Comparison of ENCODE assay signal across 11 cellular contexts in the genomic region with DNA sequence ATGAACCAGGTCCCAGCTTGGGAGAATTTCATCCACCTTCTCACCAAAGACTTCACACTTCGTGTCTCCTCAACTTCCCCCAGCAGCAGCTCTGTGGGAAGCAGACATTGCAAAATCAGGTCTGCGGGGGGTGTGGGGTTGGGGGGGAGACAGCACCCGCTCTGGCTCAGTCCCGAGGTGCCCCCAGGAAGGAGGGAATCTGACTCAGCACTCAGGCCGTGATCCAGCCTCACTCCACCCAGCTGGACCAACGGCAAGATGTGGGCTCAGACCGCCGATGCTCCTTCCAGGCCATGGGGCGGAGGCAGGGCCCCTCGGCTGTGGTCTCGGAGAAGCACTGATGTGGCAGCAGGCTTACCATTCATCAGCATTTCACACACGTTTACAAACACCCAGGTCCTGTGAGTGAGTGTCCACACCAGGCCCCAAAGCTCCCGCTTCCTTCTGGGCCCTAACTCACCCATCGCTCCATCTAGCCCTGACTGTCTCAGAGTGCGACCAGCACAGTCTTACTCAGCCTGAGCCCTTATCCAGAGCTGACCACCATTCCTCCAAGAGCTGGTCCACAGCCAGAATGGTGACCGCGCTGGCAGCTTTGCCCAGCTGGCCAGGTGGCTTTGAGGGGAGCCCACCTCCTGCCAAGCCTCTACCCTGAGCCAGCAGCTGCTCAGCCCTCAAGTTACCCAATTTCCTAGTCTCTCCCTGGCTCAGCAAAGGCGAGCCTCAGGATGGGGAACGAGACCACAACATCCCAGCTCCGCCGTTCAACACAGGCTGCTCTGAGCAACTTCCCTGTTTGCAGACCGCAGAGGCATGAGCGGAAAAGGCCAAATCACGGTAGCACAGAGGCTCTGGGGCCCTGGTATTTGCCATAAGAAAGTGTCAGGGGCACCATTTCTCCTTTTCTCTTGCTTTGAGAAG. TPM values are rescaled to one million over a fixed set of nuclear protein-coding genes. Genes with fewer than 3 reads are reported as not detected.
DNase-seq lines count a peak whose midpoint lies in the region; ATAC-seq and TF ChIP-seq lines count a peak whose summit lies in the region.
"Had no signal": no experiment of that assay in that cellular context is flagged by ENCODE, and none has a peak within 500 bp of the region (broad histone marks: within the 10 kb centered on the region; RNA-seq: fewer than 3 reads in every experiment).

No MANE protein-coding gene starts in this region.

- ATAC-seq in T-helper 17 cell, result peak; percentile 46
- ATAC-seq: stimulated activated naive CD8-positive, alpha-beta T cell treated with anti-CD3 and anti-CD28 coated beads, Interleukin-15, amount 100 ng/mL, for 72 hours had no signal

- H3K27ac Mint-ChIP-seq in T-helper 17 cell, result no peak overlapping the region
- no peak overlapping the region for H3K27ac Mint-ChIP-seq in Caco-2 (ENCODE audit: unreplicated experiment)

- H3K36me3 Mint-ChIP-seq in T-helper 17 cell (ENCODE audit: low read depth) (no peaks in the 10 kb centered on the region), Caco-2 (ENCODE audit: insufficient read depth, unreplicated experiment) (no peaks in the 10 kb centered on the region)

- H3K9me3 ChIP-seq in T-helper 17 cell (ENCODE audit: control insufficient read depth, low read length, poor library complexity, severe bottlenecking) (no peaks in the 10 kb centered on the region), Caco-2 (no peaks in the 10 kb centered on the region)

- no peak for TF ChIP-seq CTCF in Caco-2 (IDR thresholded peaks at IDR 0.05; ENCODE audit: insufficient read depth in 1 of 2, low read depth in 1 of 2, low read length in 1 of 2, severe bottlenecking in 1 of 2, unreplicated experiment in 1 of 2)

- H3K4me3 Mint-ChIP-seq in T-helper 17 cell, result no peak overlapping the region
- H3K4me3 Mint-ChIP-seq in Caco-2 (ENCODE audit: unreplicated experiment), result no peak overlapping the region
- H3K4me3 Mint-ChIP-seq: stimulated activated naive CD8-positive, alpha-beta T cell treated with anti-CD3 and anti-CD28 coated beads, Interleukin-15, amount 100 ng/mL, for 72 hours had no signal

- BruUV-seq in Caco-2 (replicated peaks; lab: Mats Ljungman, UMichigan), result no TSS peak

- H3K4me3 ChIP-seq in Caco-2 (ENCODE audit: low read depth, low read length), result no peak overlapping the region

- H3K36me3 ChIP-seq in Caco-2 (ENCODE audit: control insufficient read depth, insufficient read depth, low read length), result no peaks in the 10 kb centered on the region

- intact Hi-C loops in posterior vena cava (cut with DNase I), result no loop called here
- intact Hi-C loops in Caco-2 (cut with micrococcal nuclease; ENCODE audit: unreplicated experiment), result no loop called here

- H3K27me3 Mint-ChIP-seq in T-helper 17 cell (no peaks in the 10 kb centered on the region), Caco-2 (ENCODE audit: insufficient read depth, unreplicated experiment) (no peaks in the 10 kb centered on the region)

- POLR2A ChIA-PET in Caco-2 (lab: Charles Lee), result no interaction called here

- peak; percentile 54 for DNase-seq in ELR (ENCODE audit: low read depth)
- DNase-seq in T-helper 17 cell, result no peak
- DNase-seq in globus pallidus (ENCODE audit: low spot score), result peak; percentile 66
- peak; percentile 92 for DNase-seq in posterior vena cava (ENCODE audit: low spot score)
- no peak for DNase-seq in NCI-H748 treated with DMSO at 0.1 percent for 48 hours (lab: John Stamatoyannopoulos, UW)
- no peak for DNase-seq in NK-92 (lab: John Stamatoyannopoulos, UW; ENCODE audit: unreplicated experiment)
- DNase-seq in NCI-H526 treated with DMSO at 0.1 percent for 48 hours (lab: John Stamatoyannopoulos, UW), result no peak
- no peak for DNase-seq in Caco-2
- DNase-seq: DMS153; stimulated activated naive CD8-positive, alpha-beta T cell treated with anti-CD3 and anti-CD28 coated beads, Interleukin-15, amount 100 ng/mL, for 72 hours had no signal

- no peaks in the 10 kb centered on the region for H3K9me3 Mint-ChIP-seq in Caco-2 (ENCODE audit: unreplicated experiment)
- H3K9me3 Mint-ChIP-seq: stimulated activated naive CD8-positive, alpha-beta T cell treated with anti-CD3 and anti-CD28 coated beads, Interleukin-15, amount 100 ng/mL, for 72 hours had no signal

- no peaks in the 10 kb centered on the region for H3K4me1 ChIP-seq in Caco-2
- H3K4me1 ChIP-seq: parathyroid adenoma had no signal

- CTCF ChIA-PET in Caco-2 (lab: Charles Lee), result no interaction called here

- H3K27me3 ChIP-seq in Caco-2 (replicated peaks; ENCODE audit: control insufficient read depth, insufficient read depth, low read length), result no peaks in the 10 kb centered on the region

- H3K4me1 Mint-ChIP-seq in T-helper 17 cell (peaks cover 4% of the 10 kb centered on the region), Caco-2 (ENCODE audit: low read depth, unreplicated experiment) (no peaks in the 10 kb centered on the region)

RNA-seq across cellular contexts. Expression of gene STAB1, which starts 3.3 kb away (rescaled TPM):
- total RNA-seq in T-helper 17 cell (1 to 10 TPM; 1.7 to 4.9 TPM), posterior vena cava (100 to 1,000 TPM; 303 to 498 TPM), Caco-2 (2022) (0.39 and 0.63 TPM in 2 replicates)

RNA-seq across cellular contexts. Expression of gene NT5DC2, which starts 35.3 kb away (rescaled TPM):
- total RNA-seq in T-helper 17 cell, result 1 to 10 TPM; 2.3 to 2.5 TPM
- total RNA-seq in posterior vena cava, result 10 to 100 TPM; 42.7 to 48.6 TPM
- 212 and 214 TPM in 2 replicates for total RNA-seq in Caco-2 (2022)

RNA-seq across cellular contexts. Expression of gene UQCC5, which starts 38.0 kb away (rescaled TPM):
- total RNA-seq in T-helper 17 cell, result 1 to 10 TPM; 4.9 to 8.0 TPM
- total RNA-seq in posterior vena cava, result 10 to 100 TPM; 13.8 to 22.8 TPM
- total RNA-seq in Caco-2 (2022), result 35.0 and 38.6 TPM in 2 replicates

RNA-seq across cellular contexts. Expression of gene NISCH, which starts 43.0 kb away (rescaled TPM):
- total RNA-seq in T-helper 17 cell, result 100 to 1,000 TPM; 121 to 146 TPM
- total RNA-seq in posterior vena cava, result 10 to 100 TPM; 53.0 to 65.2 TPM
- total RNA-seq in Caco-2 (2022), result 61.1 and 62.2 TPM in 2 replicates

RNA-seq across cellular contexts. Expression of gene TNNC1, which starts 44.6 kb away (rescaled TPM):
- total RNA-seq in T-helper 17 cell (1 to 10 TPM; 3.7 to 3.8 TPM), posterior vena cava (1 to 10 TPM; 3.5 to 5.5 TPM), Caco-2 (2022) (36.1 and 40.5 TPM in 2 replicates)

Comparison
In these comparisons a context has a peak if more than half of its experiments do, and no peak if none do; other contexts are left out.
1. DNase-seq: peak in ELR (single experiment), globus pallidus (single experiment) and posterior vena cava (single experiment); none in T-helper 17 cell (0 of 3), NCI-H748 treated with DMSO at 0.1 percent for 48 hours (single experiment), NK-92 (single experiment), NCI-H526 treated with DMSO at 0.1 percent for 48 hours (single experiment) and Caco-2 (0 of 2).
2. RNA of gene STAB1, which starts 3.3 kb away (total RNA-seq): 303 to 498 TPM in posterior vena cava; 1.7 to 4.9 TPM in T-helper 17 cell and 0.39 to 0.63 TPM in Caco-2; every median in the first group is over 10 times any median in the second.
3. RNA of gene NT5DC2, which starts 35.3 kb away (total RNA-seq): 212 to 214 TPM in Caco-2 and 42.7 to 48.6 TPM in posterior vena cava; 2.3 to 2.5 TPM in T-helper 17 cell; every median in the first group is over 10 times any median in the second.